ENCODE assay signal across 17 cellular contexts in the genomic region with DNA sequence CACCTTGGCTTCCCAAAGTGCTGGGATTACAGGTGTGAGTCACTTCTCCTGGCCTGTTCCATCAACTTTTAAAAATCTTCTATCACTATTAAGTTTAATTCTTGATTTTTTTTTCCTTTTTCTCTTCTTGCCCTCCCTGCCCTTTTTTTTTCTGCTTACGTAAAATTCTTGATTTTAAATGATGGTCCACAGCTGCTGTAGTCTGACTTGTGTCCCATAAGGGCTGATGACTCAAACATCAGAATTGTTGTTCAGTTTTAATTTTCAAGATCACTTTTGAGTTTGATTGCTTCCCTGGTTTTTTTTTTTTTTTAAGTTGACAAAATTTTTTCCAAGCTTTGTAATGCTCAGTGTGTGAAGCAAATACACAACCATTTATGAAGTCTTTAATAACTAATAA.
DNase-seq lines count a peak whose midpoint lies in the region; ATAC-seq and TF ChIP-seq lines count a peak whose summit lies in the region.
"Had no signal": no experiment of that assay in that cellular context is flagged by ENCODE, and none has a peak within 500 bp of the region (broad histone marks: within the 10 kb centered on the region; RNA-seq: fewer than 3 reads in every experiment).

No MANE protein-coding gene starts in this region.

- H3K27me3 Mint-ChIP-seq in natural killer cell (ENCODE audit: low read depth in 2 of 2) = no peaks in the 10 kb centered on the region
- H3K27me3 Mint-ChIP-seq in natural killer cell treated with Interleukin-12 subunit alpha and Interleukin-12 subunit beta and Interleukin-15 and Interleukin-18, amount 100 ng/mL, for 72 hours = no peaks in the 10 kb centered on the region
- H3K27me3 Mint-ChIP-seq: activated T-cell treated with anti-CD3 and anti-CD28 coated beads, Interleukin-2, amount 50 U/mL, for 24 hours; stimulated activated naive B cell treated with anti-CD40 and anti-IgM and Interleukin-4, amounts not matched to agents 10 μg/mL and 1 μg/mL and 100 μg/mL, for 72 hours had no signal

- TF ChIP-seq CTCF in natural killer cell (IDR thresholded peaks at IDR 0.05) (no peak), cardiac fibroblast (IDR thresholded peaks at IDR 0.05; ENCODE audit: low read depth, low read length) (no peak), upper lobe of right lung (IDR thresholded peaks at IDR 0.05) (no peak)

- H3K27ac ChIP-seq in upper lobe of right lung = no peak overlapping the region
- H3K27ac ChIP-seq: adrenal gland, ovary had no signal

- no peaks in the 10 kb centered on the region for H3K36me3 Mint-ChIP-seq in natural killer cell
- peaks cover 5% of the 10 kb centered on the region for H3K36me3 Mint-ChIP-seq in natural killer cell treated with Interleukin-12 subunit alpha and Interleukin-12 subunit beta and Interleukin-15 and Interleukin-18, amount 100 ng/mL, for 72 hours

- H3K27me3 ChIP-seq in upper lobe of right lung = no peaks in the 10 kb centered on the region
- H3K27me3 ChIP-seq: adrenal gland, ovary had no signal

- H3K4me3 ChIP-seq in cardiac fibroblast (replicated peaks in 1 of 2; ENCODE audit: low read depth in 2 of 2, low read length in 2 of 2) = no peak overlapping the region
- H3K4me3 ChIP-seq in upper lobe of right lung = no peak overlapping the region
- H3K4me3 ChIP-seq: adrenal gland, ovary, skin epidermis had no signal

- no peaks in the 10 kb centered on the region for H3K9me3 ChIP-seq in upper lobe of right lung
- H3K9me3 ChIP-seq: adrenal gland, ovary had no signal

- no peak overlapping the region for H3K4me3 Mint-ChIP-seq in natural killer cell
- no peak overlapping the region for H3K4me3 Mint-ChIP-seq in natural killer cell treated with Interleukin-12 subunit alpha and Interleukin-12 subunit beta and Interleukin-15 and Interleukin-18, amount 100 ng/mL, for 72 hours
- H3K4me3 Mint-ChIP-seq: activated T-cell treated with anti-CD3 and anti-CD28 coated beads, Interleukin-2, amount 50 U/mL, for 24 hours; stimulated activated naive B cell treated with anti-CD40 and anti-IgM and Interleukin-4, amounts not matched to agents 10 μg/mL and 1 μg/mL and 100 μg/mL, for 72 hours had no signal

- peaks cover 17% of the 10 kb centered on the region for H3K4me1 ChIP-seq in upper lobe of right lung

- H3K9me3 Mint-ChIP-seq in natural killer cell = no peaks in the 10 kb centered on the region
- H3K9me3 Mint-ChIP-seq in natural killer cell treated with Interleukin-12 subunit alpha and Interleukin-12 subunit beta and Interleukin-15 and Interleukin-18, amount 100 ng/mL, for 72 hours = no peaks in the 10 kb centered on the region
- H3K9me3 Mint-ChIP-seq: activated T-cell treated with anti-CD3 and anti-CD28 coated beads, Interleukin-2, amount 50 U/mL, for 24 hours; stimulated activated naive B cell treated with anti-CD40 and anti-IgM and Interleukin-4, amounts not matched to agents 10 μg/mL and 1 μg/mL and 100 μg/mL, for 72 hours had no signal

- intact Hi-C loops in natural killer cell (cut with micrococcal nuclease) = no loop called here
- intact Hi-C loops in upper lobe of right lung (cut with DNase I) = no loop called here
- intact Hi-C loops in sciatic nerve (cut with DNase I) = no loop called here

- DNase-seq in natural killer cell (no peak), cardiac fibroblast (ENCODE audit: low read depth in 2 of 2) (peak; percentile 63 to 70), iris pigment epithelial cell (ENCODE audit: low read depth) (peak; percentile 22), upper lobe of right lung (no peak), sciatic nerve (ENCODE audit: low spot score) (no peak), NCI-H748 (lab: John Stamatoyannopoulos, UW; ENCODE audit: unreplicated experiment) (no peak)
- DNase-seq in natural killer cell treated with Interleukin-12 subunit alpha and Interleukin-12 subunit beta and Interleukin-15 and Interleukin-18, amount 100 ng/mL, for 72 hours (ENCODE audit: low spot score) = no peak
- DNase-seq: activated CD4-positive, alpha-beta T cell treated with anti-CD3 and anti-CD28 coated beads for 48 hours; activated T-cell treated with anti-CD3 and anti-CD28 coated beads, Interleukin-2, amount 50 U/mL, for 24 hours; adrenal gland; midbrain; ovary; SHP77 treated with DMSO at 0.1 percent for 48 hours; stimulated activated naive B cell treated with anti-CD40 and anti-IgM and Interleukin-4, amounts not matched to agents 10 μg/mL and 1 μg/mL and 100 μg/mL, for 72 hours; T1000 had no signal

- peaks cover 18 to 28% of the 10 kb centered on the region in 2 donors for H3K4me1 Mint-ChIP-seq in natural killer cell
- H3K4me1 Mint-ChIP-seq in natural killer cell treated with Interleukin-12 subunit alpha and Interleukin-12 subunit beta and Interleukin-15 and Interleukin-18, amount 100 ng/mL, for 72 hours (ENCODE audit: low read depth in 2 of 2) = peaks cover 9 to 15% of the 10 kb centered on the region in 2 donors

- peak overlapping the region; percentile 11 to 56 for H3K27ac Mint-ChIP-seq in natural killer cell
- peak overlapping the region in 1 of 2 donors; percentile 0 for H3K27ac Mint-ChIP-seq in natural killer cell treated with Interleukin-12 subunit alpha and Interleukin-12 subunit beta and Interleukin-15 and Interleukin-18, amount 100 ng/mL, for 72 hours

- ATAC-seq in natural killer cell = no peak
- no peak for ATAC-seq in natural killer cell treated with Interleukin-12 subunit alpha and Interleukin-12 subunit beta and Interleukin-15 and Interleukin-18, amount 100 ng/mL, for 72 hours
- ATAC-seq in upper lobe of right lung = no peak
- ATAC-seq in sciatic nerve = no peak
- no peak for ATAC-seq in GM21529 (IDR thresholded peaks at IDR 0.05; ENCODE audit: unreplicated experiment)
- ATAC-seq: stimulated activated naive B cell treated with anti-CD40 and anti-IgM and Interleukin-4, amounts not matched to agents 10 μg/mL and 1 μg/mL and 100 μg/mL, for 72 hours had no signal

- no peaks in the 10 kb centered on the region for H3K36me3 ChIP-seq in upper lobe of right lung
- H3K36me3 ChIP-seq: adrenal gland, ovary had no signal

Comparison
In these comparisons a context has a peak if more than half of its experiments do, and no peak if none do; other contexts are left out.
1. DNase-seq: peak in cardiac fibroblast (2 of 2) and iris pigment epithelial cell (single experiment); none in natural killer cell (single experiment), natural killer cell treated with Interleukin-12 subunit alpha and Interleukin-12 subunit beta and Interleukin-15 and Interleukin-18, amount 100 ng/mL, for 72 hours (single experiment), upper lobe of right lung (single experiment), sciatic nerve (single experiment) and NCI-H748 (single experiment).